ENCODE assay signal across 8 cellular contexts in the genomic region with DNA sequence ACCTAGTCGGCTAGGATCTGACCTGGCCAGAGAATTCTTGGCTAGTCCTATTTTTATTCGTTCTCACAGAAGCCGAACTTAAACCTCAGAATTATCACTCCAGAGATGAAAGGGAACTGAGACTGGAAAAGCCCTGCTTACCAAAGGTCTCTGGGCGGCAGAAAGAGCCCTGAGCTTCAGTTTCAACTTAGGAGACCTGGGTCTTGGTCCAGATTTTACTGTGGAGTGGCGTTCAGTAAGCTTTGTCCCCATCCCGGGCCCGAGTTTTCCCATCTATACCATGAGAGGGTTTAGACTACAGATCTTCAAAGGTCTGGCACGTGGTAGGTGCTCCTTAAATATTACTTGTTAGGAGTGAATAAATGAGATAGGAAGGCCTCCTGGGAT. TPM values are rescaled to one million over a fixed set of nuclear protein-coding genes. Genes with fewer than 3 reads are reported as not detected.
DNase-seq lines count a peak whose midpoint lies in the region; ATAC-seq and TF ChIP-seq lines count a peak whose summit lies in the region.

No MANE protein-coding gene starts in this region.

- H3K9me3 ChIP-seq in DND-41 (ENCODE audit: insufficient read depth, low read length, severe bottlenecking), result no peaks in the 10 kb centered on the region

- H4K20me1 ChIP-seq in DND-41 (ENCODE audit: insufficient read depth, low read length), result peaks cover under 1% of the 10 kb centered on the region; the same call in 1 of the 2 replicates

- peaks cover 8% of the 10 kb centered on the region for H3K36me3 ChIP-seq in DND-41 (ENCODE audit: insufficient read depth, low read length)

- peak overlapping the region; percentile 90 for H3K27ac ChIP-seq in DND-41 (ENCODE audit: low read length)

- TF ChIP-seq CTCF in DND-41 (IDR thresholded peaks at IDR 0.05; ENCODE audit: borderline replicate concordance, extremely low read depth, low read length, poor library complexity, severe bottlenecking) (no peak), fibroblast of the aortic adventitia (IDR thresholded peaks at IDR 0.05; ENCODE audit: insufficient read depth, low read length) (no peak), retinal pigment epithelial cell (conservative IDR thresholded peaks at IDR 0.05; ENCODE audit: low read depth, low read length) (no peak)

- peak overlapping the region; percentile 69 to 70 for H3K4me3 ChIP-seq in DND-41 (ENCODE audit: low read depth in 1 of 2, low read length in 2 of 2)
- H3K4me3 ChIP-seq in fibroblast of the aortic adventitia (ENCODE audit: low read depth, low read length), result peak overlapping the region; percentile 72
- H3K4me3 ChIP-seq in retinal pigment epithelial cell (ENCODE audit: low read length), result peak overlapping the region; percentile 87

- DNase-seq in DND-41 (peak; percentile 12), HCEC 1CT (peak; percentile 0), fibroblast of the aortic adventitia (ENCODE audit: low read depth) (peak; percentile 26), retinal pigment epithelial cell (ENCODE audit: low read depth) (no peak), glomerular visceral epithelial cell (ENCODE audit: extremely low spot score) (no peak)

- H3K9ac ChIP-seq in DND-41 (ENCODE audit: low read depth, low read length), result peak overlapping the region; percentile 78

- H3K79me2 ChIP-seq in DND-41 (ENCODE audit: insufficient read depth, low read length), result peaks cover 50% of the 10 kb centered on the region

- no peak for ATAC-seq in DND-41 (ENCODE audit: insufficient read depth, low read depth)
- peak; percentile 30 for ATAC-seq in SK-N-SH treated with all-trans-retinoic acid at 6 μM for 48 hours
- ATAC-seq in GM21390 (IDR thresholded peaks at IDR 0.05; ENCODE audit: unreplicated experiment), result no peak
- no peak for ATAC-seq in HG03432 (IDR thresholded peaks at IDR 0.05; ENCODE audit: unreplicated experiment)

- peak overlapping the region; percentile 73 for H3K4me2 ChIP-seq in DND-41 (ENCODE audit: insufficient read depth, low read length)

- peak overlapping the region; percentile 86 for H2AFZ ChIP-seq in DND-41 (ENCODE audit: low read depth, low read length)

- H3K27me3 ChIP-seq in DND-41 (ENCODE audit: insufficient read depth, low read length, poor library complexity), result no peaks in the 10 kb centered on the region

- H3K4me1 ChIP-seq in DND-41 (ENCODE audit: insufficient read depth, low read length), result peaks cover 41% of the 10 kb centered on the region

TF ChIP-seq in SK-N-SH treated with all-trans-retinoic acid at 6 μM for 48 hours, 23 proteins besides CTCF, POLR2A, EP300 and RAD21:
- TF ChIP-seq CSDC2 (CRISPR knock-in tag; IDR thresholded peaks at IDR 0.05), result no peak
- no peak for TF ChIP-seq RARB (CRISPR knock-in tag; IDR thresholded peaks at IDR 0.05)
- TF ChIP-seq SNAI2 (CRISPR knock-in tag; IDR thresholded peaks at IDR 0.05), result no peak
- no peak for TF ChIP-seq ZFP3 (CRISPR knock-in tag; IDR thresholded peaks at IDR 0.05)
- TF ChIP-seq ESRRG (CRISPR knock-in tag; IDR thresholded peaks at IDR 0.05), result no peak
- no peak for TF ChIP-seq PPARA (CRISPR knock-in tag; IDR thresholded peaks at IDR 0.05; ENCODE audit: borderline replicate concordance)
- no peak for TF ChIP-seq ZC3H10 (CRISPR knock-in tag; IDR thresholded peaks at IDR 0.05)
- TF ChIP-seq, protein P1, sequence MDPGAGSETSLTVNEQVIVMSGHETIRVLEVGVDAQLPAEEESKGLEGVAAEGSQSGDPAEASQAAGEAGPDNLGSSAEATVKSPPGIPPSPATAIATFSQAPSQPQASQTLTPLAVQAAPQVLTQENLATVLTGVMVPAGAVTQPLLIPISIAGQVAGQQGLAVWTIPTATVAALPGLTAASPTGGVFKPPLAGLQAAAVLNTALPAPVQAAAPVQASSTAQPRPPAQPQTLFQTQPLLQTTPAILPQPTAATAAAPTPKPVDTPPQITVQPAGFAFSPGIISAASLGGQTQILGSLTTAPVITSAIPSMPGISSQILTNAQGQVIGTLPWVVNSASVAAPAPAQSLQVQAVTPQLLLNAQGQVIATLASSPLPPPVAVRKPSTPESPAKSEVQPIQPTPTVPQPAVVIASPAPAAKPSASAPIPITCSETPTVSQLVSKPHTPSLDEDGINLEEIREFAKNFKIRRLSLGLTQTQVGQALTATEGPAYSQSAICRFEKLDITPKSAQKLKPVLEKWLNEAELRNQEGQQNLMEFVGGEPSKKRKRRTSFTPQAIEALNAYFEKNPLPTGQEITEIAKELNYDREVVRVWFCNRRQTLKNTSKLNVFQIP (CRISPR knock-in tag; IDR thresholded peaks at IDR 0.05; ENCODE audit: borderline replicate concordance, low read depth), result no peak
- no peak for TF ChIP-seq ZNF8 (CRISPR knock-in tag; IDR thresholded peaks at IDR 0.05)
- TF ChIP-seq CSRNP3 (CRISPR knock-in tag; IDR thresholded peaks at IDR 0.05), result no peak
- no peak for TF ChIP-seq TSHZ2 (CRISPR knock-in tag; IDR thresholded peaks at IDR 0.05)
- TF ChIP-seq, protein P2, sequence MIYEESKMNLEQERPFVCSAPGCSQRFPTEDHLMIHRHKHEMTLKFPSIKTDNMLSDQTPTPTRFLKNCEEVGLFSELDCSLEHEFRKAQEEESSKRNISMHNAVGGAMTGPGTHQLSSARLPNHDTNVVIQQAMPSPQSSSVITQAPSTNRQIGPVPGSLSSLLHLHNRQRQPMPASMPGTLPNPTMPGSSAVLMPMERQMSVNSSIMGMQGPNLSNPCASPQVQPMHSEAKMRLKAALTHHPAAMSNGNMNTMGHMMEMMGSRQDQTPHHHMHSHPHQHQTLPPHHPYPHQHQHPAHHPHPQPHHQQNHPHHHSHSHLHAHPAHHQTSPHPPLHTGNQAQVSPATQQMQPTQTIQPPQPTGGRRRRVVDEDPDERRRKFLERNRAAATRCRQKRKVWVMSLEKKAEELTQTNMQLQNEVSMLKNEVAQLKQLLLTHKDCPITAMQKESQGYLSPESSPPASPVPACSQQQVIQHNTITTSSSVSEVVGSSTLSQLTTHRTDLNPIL (CRISPR knock-in tag; IDR thresholded peaks at IDR 0.05; ENCODE audit: low read depth), result no peak
- no peak for TF ChIP-seq ISL1 (CRISPR knock-in tag; IDR thresholded peaks at IDR 0.05)
- no peak for TF ChIP-seq ARNTL (CRISPR knock-in tag; IDR thresholded peaks at IDR 0.05; ENCODE audit: borderline replicate concordance, low read depth)
- no peak for TF ChIP-seq OSR1 (CRISPR knock-in tag; IDR thresholded peaks at IDR 0.05)
- TF ChIP-seq BACH2 (CRISPR knock-in tag; IDR thresholded peaks at IDR 0.05; ENCODE audit: borderline replicate concordance), result no peak
TF ChIP-seq in SK-N-SH treated with all-trans-retinoic acid at 6 μM for 48 hours: peak in this region for 0.

RNA-seq across cellular contexts. Expression of gene NEU3, which starts 0.5 kb away (rescaled TPM):
- total RNA-seq in fibroblast of the aortic adventitia (ENCODE audit: low replicate concordance), result 2.9 and 5.2 TPM in 2 replicates

RNA-seq across cellular contexts. Expression of gene SPCS2, which starts 40.2 kb away (rescaled TPM):
- total RNA-seq in fibroblast of the aortic adventitia (ENCODE audit: low replicate concordance), result 7.2 and 43.5 TPM in 2 replicates

RNA-seq across cellular contexts. Expression of gene XRRA1, which starts 40.4 kb away (rescaled TPM):
- 14.5 and 28.0 TPM in 2 replicates for total RNA-seq in fibroblast of the aortic adventitia (ENCODE audit: low replicate concordance)

Comparison
In these comparisons a context has a peak if more than half of its experiments do, and no peak if none do; other contexts are left out.
1. DNase-seq: peak in DND-41 (single experiment), HCEC 1CT (single experiment) and fibroblast of the aortic adventitia (single experiment); none in retinal pigment epithelial cell (single experiment) and glomerular visceral epithelial cell (single experiment).
2. Peak in every context shown above with its lines, with median percentiles within 50 percentile points of each other: H3K4me3 ChIP-seq.